Comparison of ENCODE assay signal across 8 cellular contexts in genomic region chr20:49381558-49382493, GRCh38.
A peak's percentile ranks its signal among the peaks of the same experiment; 100 is the strongest.
DNase-seq lines count a peak whose midpoint lies in the region; ATAC-seq, FAIRE-seq and TF ChIP-seq lines count a peak whose summit lies in the region.

No MANE protein-coding gene starts in this region.

- H3K27ac ChIP-seq in fibroblast of lung (ENCODE audit: insufficient read depth, low read length) (no peak overlapping the region), pancreas (peak overlapping the region in 3 of 4 donors; percentile 23 to 59 (median 33))

- H3K79me2 ChIP-seq in fibroblast of lung (ENCODE audit: control insufficient read depth, insufficient read depth, low read length): no peaks in the 10 kb centered on the region

- H3K27me3 ChIP-seq in fibroblast of lung (ENCODE audit: control insufficient read depth, insufficient read depth, low read length) (no peaks in the 10 kb centered on the region), pancreas (no peaks in the 10 kb centered on the region)

- H4K20me1 ChIP-seq in fibroblast of lung (ENCODE audit: control insufficient read depth, extremely low read depth, insufficient read depth, low read length): no peaks in the 10 kb centered on the region

- no peak overlapping the region for H3K4me2 ChIP-seq in fibroblast of lung (ENCODE audit: extremely low read depth, insufficient read depth, low read length)

- DNase-seq in EH (ENCODE audit: low read depth): peak; percentile 52
- DNase-seq in NCI-H774 (lab: John Stamatoyannopoulos, UW): peak; percentile 6
- peak; percentile 63 for DNase-seq in fibroblast of lung (ENCODE audit: low read depth in 2 of 2)
- peak; percentile 78 to 95 (median 91) for DNase-seq in pancreas
- no peak for DNase-seq in iPS-NIHi11 (ENCODE audit: low spot score)
- DNase-seq in activated CD4-positive, alpha-beta T cell treated with anti-CD3 and anti-CD28 coated beads for 48 hours: no peak
- DNase-seq in NCI-H187 (lab: John Stamatoyannopoulos, UW): no peak

- intact Hi-C loops in pancreas (cut with DNase I): no loop called here

- TF ChIP-seq CTCF in fibroblast of lung (conservative IDR thresholded peaks at IDR 0.05 in 1 of 2, IDR thresholded peaks at IDR 0.05 in 1 of 2; ENCODE audit: low read depth in 1 of 2, low read length in 2 of 2): no peak
- no peak for TF ChIP-seq CTCF in pancreas (IDR thresholded peaks at IDR 0.05)

- H3K4me3 ChIP-seq in fibroblast of lung (replicated peaks in 1 of 4; ENCODE audit: control extremely low read depth in 1 of 4, insufficient read depth in 1 of 4, low read depth in 3 of 4, low read length in 4 of 4) (no peak overlapping the region), pancreas (no peak overlapping the region)

- no peak for FAIRE-seq in pancreas (lab: Jason Lieb, UNC)

- no peaks in the 10 kb centered on the region for H3K36me3 ChIP-seq in fibroblast of lung (ENCODE audit: control insufficient read depth, insufficient read depth, low read length)
- H3K36me3 ChIP-seq in pancreas: no peaks in the 10 kb centered on the region

- H3K4me1 ChIP-seq in fibroblast of lung (ENCODE audit: control insufficient read depth, extremely low read depth, insufficient read depth, low read length) (no peaks in the 10 kb centered on the region), pancreas (peaks cover 0 to 8% (median 8%) of the 10 kb centered on the region in 3 donors)

- no peak overlapping the region for H3K9ac ChIP-seq in fibroblast of lung (ENCODE audit: insufficient read depth, low read length)

- H2AFZ ChIP-seq in fibroblast of lung (ENCODE audit: low read length): no peak overlapping the region

- H3K9me3 ChIP-seq in fibroblast of lung (ENCODE audit: control insufficient read depth, insufficient read depth, low read depth, low read length) (no peaks in the 10 kb centered on the region), pancreas (no peaks in the 10 kb centered on the region)

- ATAC-seq in pancreas (peak; percentile 89 to 95 (median 92)), HG02973 (IDR thresholded peaks at IDR 0.05; ENCODE audit: unreplicated experiment) (no peak)

- WGBS in pancreas, 2 donors: 47 to 48% methylated on average over 14 of the region's 14 CpGs

Comparison
In these comparisons a context has a peak if more than half of its experiments do, and no peak if none do; other contexts are left out.
1. DNase-seq: peak in EH (single experiment), NCI-H774 (single experiment), fibroblast of lung (2 of 2) and pancreas (6 of 6); none in iPS-NIHi11 (single experiment), activated CD4-positive, alpha-beta T cell treated with anti-CD3 and anti-CD28 coated beads for 48 hours (single experiment) and NCI-H187 (0 of 2).